9 cellular contexts compared by ENCODE assay signal in the genomic region with DNA sequence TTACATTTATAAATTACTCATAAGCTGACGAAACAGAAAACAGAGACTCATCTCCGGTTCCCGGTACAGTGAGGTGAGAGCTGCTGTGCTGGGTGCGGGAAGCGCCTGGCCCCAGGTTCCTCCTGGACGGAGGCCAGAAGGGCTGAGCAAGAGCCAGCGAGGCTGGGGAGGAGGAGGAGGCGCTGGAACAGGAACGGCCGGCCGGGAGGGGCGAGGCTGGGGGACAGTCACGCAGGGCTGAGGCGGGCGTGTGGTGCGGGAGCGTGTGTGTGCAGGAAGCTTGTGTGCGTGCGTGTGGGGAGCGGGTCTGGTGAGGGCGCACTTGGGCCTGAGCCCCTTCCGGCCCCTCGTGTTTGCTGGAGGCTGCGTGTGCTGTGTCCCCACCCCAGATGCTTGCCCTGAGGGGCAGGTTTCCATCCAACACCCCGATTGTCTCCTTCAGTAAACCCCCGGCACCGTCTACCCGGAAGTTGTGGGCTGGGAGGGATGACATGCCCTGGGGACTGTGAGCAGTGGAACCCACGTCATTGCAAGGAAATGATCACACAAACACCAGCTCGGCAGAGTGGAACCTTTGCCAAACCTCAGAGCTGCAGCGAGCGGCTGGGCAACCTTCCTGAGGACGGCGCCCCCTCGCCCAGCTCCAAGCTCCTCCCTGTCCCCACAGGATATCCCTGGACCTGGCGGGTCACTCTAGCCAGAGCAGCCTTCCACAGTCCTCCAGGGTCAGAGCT. TPM values are rescaled to one million over a fixed set of nuclear protein-coding genes. Genes with fewer than 3 reads are reported as not detected.
A peak's percentile ranks its signal among the peaks of the same experiment; 100 is the strongest.
DNase-seq lines count a peak whose midpoint lies in the region; ATAC-seq and TF ChIP-seq lines count a peak whose summit lies in the region.
"Had no signal": no experiment of that assay in that cellular context is flagged by ENCODE, and none has a peak within 500 bp of the region (broad histone marks: within the 10 kb centered on the region; RNA-seq: fewer than 3 reads in every experiment).

No MANE protein-coding gene starts in this region.

- H3K4me3 ChIP-seq in NB4 (ENCODE audit: low read depth, low read length): peak overlapping the region; percentile 52

- intact Hi-C loops in left colon (cut with DNase I, micrococcal nuclease): no loop called here

- H3K27ac ChIP-seq in caudate nucleus (ENCODE audit: low read depth, low read length): peak overlapping the region; percentile 70

- no peak for TF ChIP-seq CTCF in NB4 (IDR thresholded peaks at IDR 0.05; ENCODE audit: low read depth, low read length)

- DNase-seq in DMS79 (lab: John Stamatoyannopoulos, UW) (peak; percentile 52), NB4 (ENCODE audit: low read depth) (peak; percentile 90), caudate nucleus (lab: John Stamatoyannopoulos, UW) (peak in 25 of 61 donors; percentile 19 to 74 (median 39)), left colon (peak; percentile 94 to 95), NCI-H82 treated with DMSO at 0.1 percent for 48 hours (lab: John Stamatoyannopoulos, UW; ENCODE audit: unreplicated experiment) (no peak)
- DNase-seq in stimulated activated CD4-positive, alpha-beta T cell treated with anti-CD3 and anti-CD28 coated beads, Interleukin-2, amount 100 ng/mL, for 48 hours: peak; percentile 83 to 88

- TF ChIP-seq POLR2A in NB4 (IDR thresholded peaks at IDR 0.05; ENCODE audit: extremely low read depth, insufficient read length): no peak

- ATAC-seq in GM21737 (IDR thresholded peaks at IDR 0.05; ENCODE audit: unreplicated experiment): peak; percentile 46
- ATAC-seq in activated CD4-positive, CD25-positive, alpha-beta regulatory T cell treated with anti-CD3 and anti-CD28 coated beads, Interleukin-2, amount 50 U/mL, for 24 hours: peak; percentile 83 to 84
- peak; percentile 71 for ATAC-seq in left colon

RNA-seq across cellular contexts. Expression of gene CD7, which starts 19.4 kb away (rescaled TPM):
- 10 to 100 TPM in 1 of 2 donors, 1 to 10 TPM in 1; 5.2 to 10.0 TPM for total RNA-seq in left colon
- total RNA-seq: neural crest cell had no signal

RNA-seq across cellular contexts. Expression of gene CSNK1D, which starts 24.5 kb away (rescaled TPM):
- total RNA-seq in left colon: 100 to 1,000 TPM; 165 to 166 TPM

RNA-seq across cellular contexts. Expression of gene SECTM1, which starts 35.6 kb away (rescaled TPM):
- total RNA-seq in left colon: 100 to 1,000 TPM in 1 of 2 donors, 10 to 100 TPM in 1; 78.5 to 127 TPM
- total RNA-seq: neural crest cell had no signal
